ENCODE assay signal across 8 cellular contexts in the genomic region with DNA sequence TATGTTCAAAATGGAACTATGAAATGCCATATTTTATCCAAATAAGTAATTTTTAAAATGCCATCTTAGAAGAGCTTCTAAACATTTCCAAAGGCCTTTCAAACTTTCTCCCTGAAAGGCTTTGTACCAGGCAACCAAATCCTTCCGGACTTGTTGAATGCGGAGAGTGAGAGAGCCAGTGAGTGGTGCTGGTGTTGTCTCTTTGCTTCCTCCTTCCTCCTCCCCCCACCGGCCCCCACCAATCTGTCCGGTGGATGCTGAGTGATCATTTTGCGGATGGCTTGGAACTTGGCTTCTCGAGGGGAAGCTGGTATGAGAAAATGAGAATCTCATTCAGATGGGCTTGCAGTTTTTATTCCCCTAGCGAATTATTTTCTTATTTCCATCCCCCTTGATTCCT.
DNase-seq lines count a peak whose midpoint lies in the region; ATAC-seq and TF ChIP-seq lines count a peak whose summit lies in the region.
"Had no signal": no experiment of that assay in that cellular context is flagged by ENCODE, and none has a peak within 500 bp of the region (broad histone marks: within the 10 kb centered on the region; RNA-seq: fewer than 3 reads in every experiment).

No MANE protein-coding gene starts in this region.

- peak; percentile 24 for DNase-seq in WTC11 (ENCODE audit: low spot score)
- peak; percentile 69 for DNase-seq in iris pigment epithelial cell (ENCODE audit: low read depth)
- DNase-seq in thoracic aorta (ENCODE audit: low spot score), result no peak
- DNase-seq in SHP77 (lab: John Stamatoyannopoulos, UW), result no peak
- no peak for DNase-seq in NCI-H526 (lab: John Stamatoyannopoulos, UW)
- DNase-seq in natural killer cell, result no peak
- DNase-seq: NCI-H1694 treated with DMSO at 0.1 percent for 48 hours had no signal

- H3K27me3 Mint-ChIP-seq in WTC11 (ENCODE audit: low read depth) (no peaks in the 10 kb centered on the region; the same call in 1 of the 2 replicates), natural killer cell (ENCODE audit: low read depth in 2 of 2) (peaks cover 39 to 81% of the 10 kb centered on the region in 2 donors)

- H3K27ac Mint-ChIP-seq in WTC11 (no peak overlapping the region), natural killer cell (no peak overlapping the region)

- intact Hi-C loops in natural killer cell (cut with micrococcal nuclease), result no loop called here

- TF ChIP-seq CTCF in HEK293 (tag by site-specific recombination; IDR thresholded peaks at IDR 0.05) (no peak), WTC11 (IDR thresholded peaks at IDR 0.05) (no peak), thoracic aorta (IDR thresholded peaks at IDR 0.05) (no peak), natural killer cell (IDR thresholded peaks at IDR 0.05) (no peak)

- H3K4me1 ChIP-seq in HEK293 (ENCODE audit: control insufficient read depth, insufficient read depth, low read length), result no peaks in the 10 kb centered on the region
- peaks cover 37 to 94% of the 10 kb centered on the region in 2 donors for H3K4me1 ChIP-seq in thoracic aorta (ENCODE audit: control insufficient read depth in 1 of 2, low read depth in 2 of 2)

- H3K36me3 Mint-ChIP-seq in WTC11 (no peaks in the 10 kb centered on the region), natural killer cell (no peaks in the 10 kb centered on the region)

- H3K27ac ChIP-seq in HEK293 (ENCODE audit: extremely low read depth, low read depth, low read length) (no peak overlapping the region), thoracic aorta (peak overlapping the region; percentile 77 to 88)

- H3K4me3 ChIP-seq in HEK293 (ENCODE audit: low read depth, low read length) (no peak overlapping the region), thoracic aorta (peak overlapping the region; percentile 18)

- no peaks in the 10 kb centered on the region for H3K36me3 ChIP-seq in HEK293 (ENCODE audit: control insufficient read depth in 2 of 2, insufficient read depth in 1 of 2, low read length in 2 of 2)
- H3K36me3 ChIP-seq in thoracic aorta, result no peaks in the 10 kb centered on the region

- H3K27me3 ChIP-seq in thoracic aorta (replicated peaks; ENCODE audit: insufficient read depth), result no peaks in the 10 kb centered on the region

- no peaks in the 10 kb centered on the region for H3K9me3 ChIP-seq in HEK293 (ENCODE audit: control insufficient read depth, insufficient read depth, low read depth, low read length)
- no peaks in the 10 kb centered on the region for H3K9me3 ChIP-seq in thoracic aorta

- H3K9me3 Mint-ChIP-seq in WTC11 (peaks cover 9% of the 10 kb centered on the region), natural killer cell (no peaks in the 10 kb centered on the region)

- H3K4me3 Mint-ChIP-seq in WTC11 (peak overlapping the region; percentile 34), natural killer cell (no peak overlapping the region)

- POLR2A ChIA-PET in HEK293 (lab: Yijun Ruan, JAX) (no interaction called here), WTC11 (lab: Charles Lee) (no interaction called here)

- peaks cover 43% of the 10 kb centered on the region for H3K4me1 Mint-ChIP-seq in WTC11
- H3K4me1 Mint-ChIP-seq in natural killer cell, result peaks cover 0 to 4% of the 10 kb centered on the region in 2 donors

- ATAC-seq in WTC11 (peak; percentile 40), thoracic aorta (ENCODE audit: insufficient number of reproducible peaks, low FRiP score, low read depth) (no peak), natural killer cell (no peak)

- CTCF ChIA-PET in HEK293 (lab: Yijun Ruan, JAX), result interaction anchor here (0.6 to 1.8 kb wide), 4 partner anchors 44 to 704 kb away, joined by 3 to 6 read pairs (median 3); no protein-coding TSS in a partner anchor
- CTCF ChIA-PET in WTC11 (lab: Charles Lee), result interaction anchor here (0.6 to 1.7 kb wide), 7 partner anchors 15 to 508 kb away, joined by 3 to 10 read pairs (median 5); no protein-coding TSS in a partner anchor

TF ChIP-seq in HEK293, 187 proteins besides CTCF, POLR2A, EP300 and RAD21:
- peak; percentile 76 for TF ChIP-seq SCRT2 (tag by site-specific recombination; IDR thresholded peaks at IDR 0.05)
- no peak for TF ChIP-seq GLIS2 (tag by site-specific recombination; IDR thresholded peaks at IDR 0.05)
- 0 out of 2 replicates have a peak, but pooled peaks have one; percentile 16 for TF ChIP-seq SCRT1 (tag by site-specific recombination; IDR thresholded peaks at IDR 0.05; ENCODE audit: borderline replicate concordance)

TF ChIP-seq in WTC11, 78 proteins besides CTCF, POLR2A, EP300 and RAD21:
- TF ChIP-seq FOXP1 (CRISPR knock-in tag; IDR thresholded peaks at IDR 0.05; ENCODE audit: borderline replicate concordance) (no peak), ZNF219 (CRISPR knock-in tag; IDR thresholded peaks at IDR 0.05; ENCODE audit: borderline replicate concordance) (no peak), ESRRA (CRISPR knock-in tag; IDR thresholded peaks at IDR 0.05; ENCODE audit: borderline replicate concordance) (no peak), ETV6 (CRISPR knock-in tag; IDR thresholded peaks at IDR 0.05) (no peak), ZNF416 (CRISPR knock-in tag; IDR thresholded peaks at IDR 0.05) (no peak), ZNF423 (CRISPR knock-in tag; IDR thresholded peaks at IDR 0.05) (no peak), RORB (CRISPR knock-in tag; IDR thresholded peaks at IDR 0.05) (no peak), JAZF1 (CRISPR knock-in tag; IDR thresholded peaks at IDR 0.05) (no peak)
- TF ChIP-seq, protein P1, sequence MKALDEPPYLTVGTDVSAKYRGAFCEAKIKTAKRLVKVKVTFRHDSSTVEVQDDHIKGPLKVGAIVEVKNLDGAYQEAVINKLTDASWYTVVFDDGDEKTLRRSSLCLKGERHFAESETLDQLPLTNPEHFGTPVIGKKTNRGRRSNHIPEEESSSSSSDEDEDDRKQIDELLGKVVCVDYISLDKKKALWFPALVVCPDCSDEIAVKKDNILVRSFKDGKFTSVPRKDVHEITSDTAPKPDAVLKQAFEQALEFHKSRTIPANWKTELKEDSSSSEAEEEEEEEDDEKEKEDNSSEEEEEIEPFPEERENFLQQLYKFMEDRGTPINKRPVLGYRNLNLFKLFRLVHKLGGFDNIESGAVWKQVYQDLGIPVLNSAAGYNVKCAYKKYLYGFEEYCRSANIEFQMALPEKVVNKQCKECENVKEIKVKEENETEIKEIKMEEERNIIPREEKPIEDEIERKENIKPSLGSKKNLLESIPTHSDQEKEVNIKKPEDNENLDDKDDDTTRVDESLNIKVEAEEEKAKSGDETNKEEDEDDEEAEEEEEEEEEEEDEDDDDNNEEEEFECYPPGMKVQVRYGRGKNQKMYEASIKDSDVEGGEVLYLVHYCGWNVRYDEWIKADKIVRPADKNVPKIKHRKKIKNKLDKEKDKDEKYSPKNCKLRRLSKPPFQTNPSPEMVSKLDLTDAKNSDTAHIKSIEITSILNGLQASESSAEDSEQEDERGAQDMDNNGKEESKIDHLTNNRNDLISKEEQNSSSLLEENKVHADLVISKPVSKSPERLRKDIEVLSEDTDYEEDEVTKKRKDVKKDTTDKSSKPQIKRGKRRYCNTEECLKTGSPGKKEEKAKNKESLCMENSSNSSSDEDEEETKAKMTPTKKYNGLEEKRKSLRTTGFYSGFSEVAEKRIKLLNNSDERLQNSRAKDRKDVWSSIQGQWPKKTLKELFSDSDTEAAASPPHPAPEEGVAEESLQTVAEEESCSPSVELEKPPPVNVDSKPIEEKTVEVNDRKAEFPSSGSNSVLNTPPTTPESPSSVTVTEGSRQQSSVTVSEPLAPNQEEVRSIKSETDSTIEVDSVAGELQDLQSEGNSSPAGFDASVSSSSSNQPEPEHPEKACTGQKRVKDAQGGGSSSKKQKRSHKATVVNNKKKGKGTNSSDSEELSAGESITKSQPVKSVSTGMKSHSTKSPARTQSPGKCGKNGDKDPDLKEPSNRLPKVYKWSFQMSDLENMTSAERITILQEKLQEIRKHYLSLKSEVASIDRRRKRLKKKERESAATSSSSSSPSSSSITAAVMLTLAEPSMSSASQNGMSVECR (CRISPR knock-in tag; IDR thresholded peaks at IDR 0.05; ENCODE audit: borderline replicate concordance), result no peak
- TF ChIP-seq, protein P2, sequence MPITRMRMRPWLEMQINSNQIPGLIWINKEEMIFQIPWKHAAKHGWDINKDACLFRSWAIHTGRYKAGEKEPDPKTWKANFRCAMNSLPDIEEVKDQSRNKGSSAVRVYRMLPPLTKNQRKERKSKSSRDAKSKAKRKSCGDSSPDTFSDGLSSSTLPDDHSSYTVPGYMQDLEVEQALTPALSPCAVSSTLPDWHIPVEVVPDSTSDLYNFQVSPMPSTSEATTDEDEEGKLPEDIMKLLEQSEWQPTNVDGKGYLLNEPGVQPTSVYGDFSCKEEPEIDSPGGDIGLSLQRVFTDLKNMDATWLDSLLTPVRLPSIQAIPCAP (CRISPR knock-in tag; IDR thresholded peaks at IDR 0.05), result no peak

Comparison
In these comparisons a context has a peak if more than half of its experiments do, and no peak if none do; other contexts are left out.
1. DNase-seq: peak in WTC11 (single experiment) and iris pigment epithelial cell (single experiment); none in thoracic aorta (single experiment), SHP77 (0 of 2), NCI-H526 (0 of 2) and natural killer cell (single experiment).